8 cellular contexts compared by ENCODE assay signal in the genomic region with DNA sequence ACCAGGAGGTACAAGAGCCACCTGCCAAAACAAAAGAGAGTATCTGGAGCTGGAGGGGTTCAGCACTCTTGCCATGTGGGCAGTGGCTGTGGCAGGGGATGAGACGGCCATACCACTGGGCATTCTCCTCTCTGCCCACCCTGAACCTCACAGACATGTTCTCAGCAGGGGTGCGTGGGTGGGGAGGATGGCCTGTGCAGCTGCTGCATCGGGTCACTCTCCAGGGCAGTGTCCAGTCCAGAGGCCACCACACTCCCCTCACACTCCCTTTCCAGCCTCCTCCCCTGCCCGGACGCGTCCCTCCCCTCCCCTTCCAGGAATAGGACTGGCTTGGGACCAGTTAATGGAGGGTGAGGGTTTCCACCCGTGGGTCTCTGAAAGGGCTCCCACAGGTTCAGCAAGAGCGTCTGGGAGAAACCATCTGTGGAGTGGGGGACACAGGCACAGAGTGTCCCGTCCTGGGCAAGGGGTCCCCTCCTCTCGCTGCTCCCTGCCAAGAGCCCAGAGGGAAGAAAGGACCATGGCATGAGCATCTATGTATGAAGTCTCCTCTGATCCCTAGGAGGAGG. TPM values are rescaled to one million over a fixed set of nuclear protein-coding genes. Genes with fewer than 3 reads are reported as not detected.
A peak's percentile ranks its signal among the peaks of the same experiment; 100 is the strongest.
DNase-seq lines count a peak whose midpoint lies in the region; ATAC-seq and TF ChIP-seq lines count a peak whose summit lies in the region.

No MANE protein-coding gene starts in this region.

- no peak overlapping the region for H2AFZ ChIP-seq in trophoblast cell (ENCODE audit: insufficient read depth, low read length, poor library complexity)

- peak overlapping the region; percentile 79; the same call in 1 of the 2 replicates for H3K27ac Mint-ChIP-seq in WTC11

- peak overlapping the region in 11 of 12 donors; percentile 41 to 86 (median 73) for H3K27ac ChIP-seq in heart left ventricle
- no peak overlapping the region for H3K27ac ChIP-seq in trophoblast cell (ENCODE audit: low read depth, low read length)

- H3K23ac ChIP-seq in trophoblast cell (ENCODE audit: low read length): no peak overlapping the region

- H2BK120ac ChIP-seq in trophoblast cell (ENCODE audit: insufficient read depth, low read length, poor library complexity): no peak overlapping the region

- no peaks in the 10 kb centered on the region for H3K79me1 ChIP-seq in trophoblast cell (ENCODE audit: low read length)

- TF ChIP-seq CTCF in WTC11 (IDR thresholded peaks at IDR 0.05): no peak
- TF ChIP-seq CTCF in heart left ventricle (IDR thresholded peaks at IDR 0.05): no peak
- no peak for TF ChIP-seq CTCF in retinal pigment epithelial cell (conservative IDR thresholded peaks at IDR 0.05; ENCODE audit: low read depth, low read length)

- H3K36me3 ChIP-seq in heart left ventricle (peaks cover 0 to 33% (median 13%) of the 10 kb centered on the region in 9 donors), trophoblast cell (ENCODE audit: control insufficient read depth in 1 of 2, insufficient read depth in 2 of 2, low read length in 2 of 2) (no peaks in the 10 kb centered on the region)

- no peak overlapping the region for H4K91ac ChIP-seq in trophoblast cell (ENCODE audit: low read depth, low read length)

- H3K4me3 Mint-ChIP-seq in WTC11: peak overlapping the region; percentile 65

- POLR2A ChIA-PET in WTC11 (lab: Charles Lee): interaction anchor here (0.5 to 1.1 kb wide), 2 partner anchors 73 to 167 kb away, joined by 3 to 4 read pairs; a partner anchor contains a TSS

- no peak overlapping the region for H2BK12ac ChIP-seq in trophoblast cell (ENCODE audit: low read length)

- H2AK5ac ChIP-seq in trophoblast cell (ENCODE audit: low read length): no peak overlapping the region

- intact Hi-C loops in heart left ventricle (cut with DNase I): loop anchor here (1.0 to 10.0 kb wide), 12 partner anchors 17 to 169 kb away; a partner anchor contains a TSS

- no peak for ATAC-seq in WTC11
- peak; percentile 57 to 86 (median 77) for ATAC-seq in heart left ventricle
- no peak for ATAC-seq in GM19324 (IDR thresholded peaks at IDR 0.05; ENCODE audit: low FRiP score, unreplicated experiment)

- WGBS in heart left ventricle, 4 donors: 30 to 44% (median 39%) methylated on average over 5 to 10 of the region's 10 CpGs
- no CpG with 5 or more reads among the region's 10 CpGs for WGBS in trophoblast cell (ENCODE audit: extremely low coverage, insufficient coverage, insufficient read length)

- H3K79me2 ChIP-seq in trophoblast cell (ENCODE audit: control insufficient read depth, insufficient read depth, low read length, poor library complexity): no peaks in the 10 kb centered on the region

- H3K27me3 ChIP-seq in heart left ventricle: no peaks in the 10 kb centered on the region
- no peaks in the 10 kb centered on the region for H3K27me3 ChIP-seq in trophoblast cell (ENCODE audit: insufficient read depth, low read length)

- peaks cover 0 to 29% (median 7%) of the 10 kb centered on the region in 12 donors for H3K4me1 ChIP-seq in heart left ventricle
- H3K4me1 ChIP-seq in trophoblast cell (ENCODE audit: control insufficient read depth in 1 of 2, insufficient read depth in 2 of 2, low read length in 2 of 2): no peaks in the 10 kb centered on the region

- H3K27me3 Mint-ChIP-seq in WTC11 (ENCODE audit: low read depth): no peaks in the 10 kb centered on the region; the same call in none of the 2 replicates

- H3K9me3 ChIP-seq in heart left ventricle: no peaks in the 10 kb centered on the region
- no peaks in the 10 kb centered on the region for H3K9me3 ChIP-seq in trophoblast cell (ENCODE audit: insufficient read depth, low read depth, low read length)

- no peak overlapping the region for H3K9ac ChIP-seq in trophoblast cell (ENCODE audit: low read length)

- no peak overlapping the region for H3K18ac ChIP-seq in trophoblast cell (ENCODE audit: low read length)

- no peak overlapping the region for H2BK5ac ChIP-seq in trophoblast cell (ENCODE audit: low read depth, low read length, poor library complexity)

- no peak overlapping the region for H4K12ac ChIP-seq in trophoblast cell (ENCODE audit: low read depth, low read length)

- H3K4me3 ChIP-seq in heart left ventricle (peak overlapping the region; percentile 1 to 69 (median 55)), retinal pigment epithelial cell (ENCODE audit: low read length) (peak overlapping the region; percentile 46), trophoblast cell (ENCODE audit: low read depth, low read length) (no peak overlapping the region)

- H3K36me3 Mint-ChIP-seq in WTC11: no peaks in the 10 kb centered on the region

- no peak for TF ChIP-seq POLR2A in heart left ventricle (IDR thresholded peaks at IDR 0.05)

- CTCF ChIA-PET in WTC11 (lab: Charles Lee): interaction anchor here (0.7 to 7.7 kb wide), 5 partner anchors 17 to 127 kb away, joined by 3 to 63 read pairs (median 3); a partner anchor contains a TSS

- no peak overlapping the region for H3K4me2 ChIP-seq in trophoblast cell (ENCODE audit: low read length)

- H3K4ac ChIP-seq in trophoblast cell (ENCODE audit: low read depth, low read length): no peak overlapping the region

- H3K9me3 Mint-ChIP-seq in WTC11: no peaks in the 10 kb centered on the region

- H3K4me1 Mint-ChIP-seq in WTC11: peaks cover 34% of the 10 kb centered on the region

- H4K8ac ChIP-seq in trophoblast cell (ENCODE audit: low read depth, low read length): no peak overlapping the region

- peak; percentile 45 for DNase-seq in EH (ENCODE audit: low read depth)
- no peak for DNase-seq in WTC11 (ENCODE audit: low spot score)
- peak in 4 of 5 donors; percentile 42 to 74 (median 66) for DNase-seq in heart left ventricle
- DNase-seq in retinal pigment epithelial cell (ENCODE audit: low read depth): no peak
- DNase-seq in HK-2 (ENCODE audit: unreplicated experiment): no peak
- no peak for DNase-seq in NOMO-1 (lab: John Stamatoyannopoulos, UW; ENCODE audit: unreplicated experiment in 2 of 2)
- DNase-seq in trophoblast cell: no peak

- no peak overlapping the region for H3K14ac ChIP-seq in trophoblast cell (ENCODE audit: low read length)

TF ChIP-seq in WTC11, 78 proteins besides CTCF, POLR2A, EP300 and RAD21:
- no peak for TF ChIP-seq GABPB1 (CRISPR knock-in tag; IDR thresholded peaks at IDR 0.05)
- TF ChIP-seq ZBTB21 (CRISPR knock-in tag; IDR thresholded peaks at IDR 0.05; ENCODE audit: borderline replicate concordance): 0 out of 2 replicates have a peak, but pooled peaks have one; percentile 23
- TF ChIP-seq TCF7 (CRISPR knock-in tag; IDR thresholded peaks at IDR 0.05; ENCODE audit: low read depth): no peak

RNA-seq across cellular contexts. Expression of a gene that starts 0.5 kb away (rescaled TPM):
- total RNA-seq in WTC11 (2021) (8.4 to 9.8 TPM (median 8.9 TPM) in 3 replicates), heart left ventricle (100 to 1,000 TPM in 5 of 9 donors, 10 to 100 TPM in 4; 42.6 to 343 (median 107) TPM)
- polyA plus RNA-seq in heart left ventricle: 10 to 100 TPM; 49.1 to 98.5 TPM
- polyA plus RNA-seq in trophoblast cell (2013): 0.49 and 0.57 TPM in 2 replicates

RNA-seq across cellular contexts. Expression of a gene that starts 17.3 kb away (rescaled TPM):
- total RNA-seq in WTC11 (2021): 17.7 to 23.7 TPM (median 22.9 TPM) in 3 replicates
- 10 to 100 TPM in 3 of 9 donors, 1 to 10 TPM in 6; 5.4 to 27.1 (median 7.9) TPM for total RNA-seq in heart left ventricle
- polyA plus RNA-seq in heart left ventricle: 1 to 10 TPM; 7.9 to 9.8 TPM
- polyA plus RNA-seq in trophoblast cell (2013): 16.4 and 17.3 TPM in 2 replicates

RNA-seq across cellular contexts. Expression of a gene that starts 31.2 kb away (rescaled TPM):
- 6.2 to 8.8 TPM (median 7.6 TPM) in 3 replicates for total RNA-seq in WTC11 (2021)
- total RNA-seq in heart left ventricle: 100 to 1,000 TPM in 2 of 9 donors, 10 to 100 TPM in 7; 31.9 to 247 (median 74.2) TPM
- polyA plus RNA-seq in heart left ventricle: 10 to 100 TPM; 30.1 to 36.4 TPM
- 1.5 TPM in 2 replicates for polyA plus RNA-seq in trophoblast cell (2013)

RNA-seq across cellular contexts. Expression of a gene that starts 36.9 kb away (rescaled TPM):
- total RNA-seq in WTC11 (2021) (4.1 to 5.4 TPM (median 4.7 TPM) in 3 replicates), heart left ventricle (1 to 10 TPM in 1 of 9 donors, under 1 TPM in 1, not detected in 7; 0.86 to 2.1 TPM)
- under 1 TPM; 0.34 to 0.94 TPM for polyA plus RNA-seq in heart left ventricle
- polyA plus RNA-seq in trophoblast cell (2013): 0.15 and 0.23 TPM in 2 replicates

RNA-seq across cellular contexts. Expression of a gene that starts 38.4 kb away (rescaled TPM):
- total RNA-seq in WTC11 (2021) (23.7 to 28.2 TPM (median 24.7 TPM) in 3 replicates), heart left ventricle (10 to 100 TPM in 2 of 9 donors, 1 to 10 TPM in 7; 3.3 to 18.7 (median 4.1) TPM)
- 1 to 10 TPM; 3.1 to 4.2 TPM for polyA plus RNA-seq in heart left ventricle
- 28.4 and 33.1 TPM in 2 replicates for polyA plus RNA-seq in trophoblast cell (2013)

Comparison
In these comparisons a context has a peak if more than half of its experiments do, and no peak if none do; other contexts are left out.
1. DNase-seq: peak in EH (single experiment) and heart left ventricle (4 of 5); none in WTC11 (single experiment), retinal pigment epithelial cell (single experiment), HK-2 (single experiment), NOMO-1 (0 of 2) and trophoblast cell (0 of 2).
2. ATAC-seq: peak in heart left ventricle (4 of 4); none in WTC11 (single experiment) and GM19324 (single experiment).